38 cellular contexts compared by ENCODE assay signal in the genomic region with DNA sequence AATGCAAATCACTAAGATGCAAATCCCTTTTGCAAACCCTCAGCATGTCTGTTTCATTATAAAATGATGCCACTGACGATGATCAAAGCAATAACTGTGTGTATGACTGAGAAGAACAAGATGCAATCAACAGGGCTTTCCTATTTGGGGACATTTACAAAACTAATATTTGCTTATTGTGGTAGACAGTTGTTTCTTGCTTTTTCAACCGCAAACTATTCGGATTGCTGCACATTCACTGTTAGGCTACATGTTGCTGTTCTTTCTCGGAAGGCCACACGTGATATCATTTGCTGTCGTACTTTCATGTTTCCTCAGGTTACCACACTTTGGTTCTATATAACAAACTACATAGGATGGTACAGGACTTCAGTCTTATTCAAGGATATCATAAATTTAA. TPM values are rescaled to one million over a fixed set of nuclear protein-coding genes. Genes with fewer than 3 reads are reported as not detected.
"Had no signal": no experiment of that assay in that cellular context is flagged by ENCODE, and none has a peak within 500 bp of the region (broad histone marks: within the 10 kb centered on the region; RNA-seq: fewer than 3 reads in every experiment).

No MANE protein-coding gene starts in this region.

- H3K4me2 ChIP-seq: KMS-11 had no signal

- H3K36me3 ChIP-seq: MG63 had no signal

- DNase-seq: Karpas-422, Kasumi-1, MG63, MM.1S, MV-4-11, NCI-H1048, NCI-H1092, NCI-H1092 treated with DMSO at 0.1 percent for 48 hours, NCI-H1105, NCI-H1105 treated with DMSO at 0.1 percent for 48 hours, NCI-H1417, NCI-H1417 treated with DMSO at 0.1 percent for 48 hours, NCI-H1436, NCI-H1436 treated with DMSO at 0.1 percent for 48 hours, NCI-H146, NCI-H1694, NCI-H1694 treated with DMSO at 0.1 percent for 48 hours, NCI-H187, NCI-H187 treated with DMSO at 0.1 percent for 48 hours, NCI-H1930, NCI-H2029, NCI-H2029 treated with DMSO at 0.1 percent for 48 hours, NCI-H2081, NCI-H2081 treated with DMSO at 0.1 percent for 48 hours, NCI-H2107, NCI-H2171, NCI-H2171 treated with DMSO at 0.1 percent for 48 hours, NCI-H2227 treated with DMSO at 0.1 percent for 48 hours, NCI-H226, NCI-H345, NCI-H446, NCI-H446 treated with DMSO at 0.1 percent for 48 hours, NCI-H510A had no signal

- H3K9me3 ChIP-seq: MG63 had no signal

- H3K4me3 ChIP-seq: MG63 had no signal

- H3K27me3 ChIP-seq: MG63 had no signal

- H3K9ac ChIP-seq: KMS-11 had no signal

- H3K27ac ChIP-seq: KMS-11 had no signal

RNA-seq across cellular contexts. Expression of a gene that starts 49.8 kb away (rescaled TPM):
- total RNA-seq: LHCN-M2, M059J, MCF 10A, NCI-H460 had no signal
